In the genomic region with DNA sequence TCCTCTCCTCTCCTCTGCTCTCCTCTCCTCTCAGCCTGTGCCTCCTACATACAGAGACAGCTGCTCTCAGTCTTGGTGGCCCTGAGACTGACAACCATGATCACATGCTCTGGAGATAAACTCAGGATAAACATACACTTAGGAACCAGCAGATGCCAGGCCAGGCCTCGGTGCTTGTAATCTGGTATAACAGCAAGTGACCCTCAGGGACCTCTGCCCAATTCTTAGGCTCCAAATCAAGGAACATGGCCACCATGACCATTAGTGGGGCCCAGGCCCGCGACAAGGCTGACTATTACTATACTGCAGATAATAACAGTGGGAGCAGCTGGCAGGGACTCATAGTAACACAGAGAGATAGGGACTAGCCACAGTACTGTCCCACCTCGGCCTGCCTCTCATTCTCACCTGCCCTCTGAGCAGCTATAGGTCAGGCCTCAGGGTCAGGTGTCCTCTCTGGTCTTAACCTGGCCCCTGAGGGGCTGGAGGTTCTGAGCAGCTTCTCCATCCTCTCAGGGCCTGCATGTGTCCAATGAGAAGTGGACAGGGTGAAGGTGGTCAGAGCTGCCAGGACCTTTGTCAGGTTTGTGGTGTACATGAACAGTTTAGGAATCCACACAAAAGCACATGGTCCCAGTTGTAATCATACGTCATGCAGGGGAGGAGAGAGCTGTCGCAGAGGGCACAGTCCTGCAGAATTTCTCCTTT, we compare ENCODE assay signal across 26 cellular contexts.
"Had no signal": no experiment of that assay in that cellular context is flagged by ENCODE, and none has a peak within 500 bp of the region (broad histone marks: within the 10 kb centered on the region; RNA-seq: fewer than 3 reads in every experiment).

No MANE protein-coding gene starts in this region.

- H3K9ac ChIP-seq: neural progenitor cell had no signal

- ATAC-seq: activated CD8-positive, alpha-beta T cell treated with anti-CD3 and anti-CD28 coated beads for 36 hours; esophagus mucosa; left ventricle myocardium superior; T-helper 17 cell had no signal

- H3K4me3 ChIP-seq: adrenal gland, ascending aorta, neural progenitor cell, SK-N-MC, thyroid gland had no signal

- H3K27me3 Mint-ChIP-seq: activated CD4-positive, alpha-beta T cell treated with anti-CD3 and anti-CD28 coated beads, Interleukin-2, amount 10 ng/mL, durations not matched to agents 7 days and 5 days; activated CD8-positive, alpha-beta T cell treated with anti-CD3 and anti-CD28 coated beads for 36 hours; activated naive CD4-positive, alpha-beta T cell treated with anti-CD3 and anti-CD28 coated beads, Interleukin-2, amount 50 U/mL, for 24 hours; stimulated activated naive CD8-positive, alpha-beta T cell treated with anti-CD3 and anti-CD28 coated beads, Interleukin-15, Interleukin-2, amounts not matched to agents 100 ng/mL and 50 ng/mL, for 24 hours; T-helper 17 cell had no signal

- DNase-seq: activated CD4-positive, alpha-beta T cell treated with anti-CD3 and anti-CD28 coated beads, Interleukin-2, amount 10 ng/mL, durations not matched to agents 7 days and 5 days; activated CD4-positive, CD25-positive, alpha-beta regulatory T cell; activated CD8-positive, alpha-beta T cell treated with anti-CD3 and anti-CD28 coated beads for 36 hours; activated effector memory CD4-positive, alpha-beta T cell treated with anti-CD3 and anti-CD28 coated beads, Interleukin-2, amount 50 U/mL, for 16 hours; activated T-cell treated with anti-CD3 and anti-CD28 coated beads, Interleukin-2, amount 50 U/mL, for 48 hours; adrenal gland; brain microvascular endothelial cell; central memory CD4-positive, alpha-beta T cell; dermis blood vessel endothelial cell; effector memory CD4-positive, alpha-beta T cell; foreskin melanocyte; immature natural killer cell; left ventricle myocardium superior; mammary epithelial cell; retina; stimulated activated CD4-positive, alpha-beta T cell treated with anti-CD3 and anti-CD28 coated beads, Interleukin-4, amount 100 ng/mL, for 24 hours; substantia nigra; SW 1271; T-helper 17 cell; thyroid gland had no signal

- H3K36me3 Mint-ChIP-seq: activated naive CD4-positive, alpha-beta T cell treated with anti-CD3 and anti-CD28 coated beads, Interleukin-2, amount 50 U/mL, for 24 hours; immature natural killer cell; neural progenitor cell had no signal

- H3K4me1 ChIP-seq: adrenal gland, ascending aorta, thyroid gland had no signal

- H3K27ac Mint-ChIP-seq: activated CD4-positive, alpha-beta T cell treated with anti-CD3 and anti-CD28 coated beads, Interleukin-2, amount 10 ng/mL, durations not matched to agents 7 days and 5 days; activated CD8-positive, alpha-beta T cell treated with anti-CD3 and anti-CD28 coated beads for 36 hours; activated naive CD4-positive, alpha-beta T cell treated with anti-CD3 and anti-CD28 coated beads, Interleukin-2, amount 50 U/mL, for 24 hours; neural progenitor cell; stimulated activated naive CD8-positive, alpha-beta T cell treated with anti-CD3 and anti-CD28 coated beads, Interleukin-15, Interleukin-2, amounts not matched to agents 100 ng/mL and 50 ng/mL, for 24 hours; T-helper 17 cell had no signal

- H3K4me2 ChIP-seq: neural progenitor cell had no signal

- H3K27me3 ChIP-seq: adrenal gland, ascending aorta, thyroid gland had no signal

- H3K27ac ChIP-seq: adrenal gland, ascending aorta, brain microvascular endothelial cell, neural progenitor cell, SK-N-MC, thyroid gland had no signal

- H3K9me3 Mint-ChIP-seq: activated CD4-positive, alpha-beta T cell treated with anti-CD3 and anti-CD28 coated beads, Interleukin-2, amount 10 ng/mL, durations not matched to agents 7 days and 5 days; activated CD8-positive, alpha-beta T cell treated with anti-CD3 and anti-CD28 coated beads for 36 hours; activated naive CD4-positive, alpha-beta T cell treated with anti-CD3 and anti-CD28 coated beads, Interleukin-2, amount 50 U/mL, for 24 hours; immature natural killer cell; neural progenitor cell; stimulated activated naive CD8-positive, alpha-beta T cell treated with anti-CD3 and anti-CD28 coated beads, Interleukin-15, Interleukin-2, amounts not matched to agents 100 ng/mL and 50 ng/mL, for 24 hours had no signal

- H3K9me3 ChIP-seq: adrenal gland, ascending aorta, thyroid gland had no signal

- H3K36me3 ChIP-seq: adrenal gland, ascending aorta, brain microvascular endothelial cell, neural progenitor cell, thyroid gland had no signal

- H3K4me3 Mint-ChIP-seq: activated CD4-positive, alpha-beta T cell treated with anti-CD3 and anti-CD28 coated beads, Interleukin-2, amount 10 ng/mL, durations not matched to agents 7 days and 5 days; activated CD8-positive, alpha-beta T cell treated with anti-CD3 and anti-CD28 coated beads for 36 hours; activated naive CD4-positive, alpha-beta T cell treated with anti-CD3 and anti-CD28 coated beads, Interleukin-2, amount 50 U/mL, for 24 hours; immature natural killer cell; neural progenitor cell; stimulated activated naive CD8-positive, alpha-beta T cell treated with anti-CD3 and anti-CD28 coated beads, Interleukin-15, Interleukin-2, amounts not matched to agents 100 ng/mL and 50 ng/mL, for 24 hours; T-helper 17 cell had no signal

- H2AFZ ChIP-seq: neural progenitor cell had no signal
